ENCODE assay signal across 32 cellular contexts in the genomic region with DNA sequence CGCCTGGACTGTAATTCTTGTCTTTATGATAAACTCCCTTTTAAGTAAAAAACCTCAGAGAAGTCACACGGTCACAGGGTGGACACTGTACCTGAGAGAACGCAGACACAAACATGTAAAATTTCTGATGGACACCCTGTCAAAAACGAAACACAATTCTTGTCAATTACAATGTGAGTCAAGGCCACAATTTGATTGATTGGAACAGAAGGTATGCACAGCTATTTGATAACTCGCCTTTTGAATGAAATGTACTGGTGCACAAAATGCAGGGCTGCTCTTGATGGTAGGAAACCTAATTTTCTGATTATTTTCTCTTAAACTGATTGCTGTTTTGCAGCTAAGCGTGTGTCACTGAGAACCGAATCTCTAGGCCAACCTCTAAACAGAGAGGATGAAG. TPM values are rescaled to one million over a fixed set of nuclear protein-coding genes. Genes with fewer than 3 reads are reported as not detected.
"Had no signal": no experiment of that assay in that cellular context is flagged by ENCODE, and none has a peak within 500 bp of the region (broad histone marks: within the 10 kb centered on the region; RNA-seq: fewer than 3 reads in every experiment).

No MANE protein-coding gene starts in this region.

- H3K9me3 ChIP-seq: adrenal gland, ascending aorta, breast epithelium had no signal

- H3K27ac ChIP-seq: adrenal gland, ascending aorta, body of pancreas, brain microvascular endothelial cell, breast epithelium, cardiac muscle cell had no signal

- H3K4me3 ChIP-seq: adrenal gland, ascending aorta, body of pancreas, breast epithelium, cardiac muscle cell had no signal

- H3K27me3 ChIP-seq: adrenal gland, ascending aorta, body of pancreas, breast epithelium had no signal

- ATAC-seq: activated naive CD4-positive, alpha-beta T cell treated with anti-CD3 and anti-CD28 coated beads, Interleukin-2, amount 50 U/mL, for 72 hours; activated naive CD8-positive, alpha-beta T cell treated with anti-CD3 and anti-CD28 coated beads, Interleukin-2, amount 50 U/mL, for 24 hours; activated T-cell treated with anti-CD3 and anti-CD28 coated beads, Interleukin-2, amount 50 U/mL, for 4 hours; activated T-cell treated with anti-CD3 and anti-CD28 coated beads, Interleukin-2, amount 50 U/mL, for 72 hours; activated T-helper 17 cell treated with anti-CD3 and anti-CD28 coated beads, Interleukin-2, amount 50 U/mL, for 72 hours; body of pancreas had no signal

- DNase-seq: activated effector memory CD4-positive, alpha-beta T cell treated with anti-CD3 and anti-CD28 coated beads, Interleukin-2, amount 50 U/mL, for 16 hours; activated effector memory CD4-positive, alpha-beta T cell treated with Interleukin-2 at 50 U/mL for 16 hours; activated gamma-delta T cell; activated gamma-delta T cell treated with Interleukin-2 at 50 U/mL for 16 hours; activated naive CD4-positive, alpha-beta T cell; activated naive CD4-positive, alpha-beta T cell treated with anti-CD3 and anti-CD28 coated beads for 36 hours; activated naive CD4-positive, alpha-beta T cell treated with anti-CD3 and anti-CD28 coated beads, Interleukin-2, amount 10 ng/mL, durations not matched to agents 7 days and 5 days; activated naive CD4-positive, alpha-beta T cell treated with anti-CD3 and anti-CD28 coated beads, Interleukin-2, amount 50 U/mL, for 16 hours; activated naive CD4-positive, alpha-beta T cell treated with Interleukin-2 at 50 U/mL for 16 hours; activated naive CD8-positive, alpha-beta T cell treated with anti-CD3 and anti-CD28 coated beads for 36 hours; activated naive CD8-positive, alpha-beta T cell treated with anti-CD3 and anti-CD28 coated beads, Interleukin-2, amount 10 ng/mL, durations not matched to agents 7 days and 5 days; activated naive CD8-positive, alpha-beta T cell treated with anti-CD3 and anti-CD28 coated beads, Interleukin-2, amount 50 U/mL, for 24 hours; activated T-cell treated with anti-CD3 and anti-CD28 coated beads, Interleukin-2, amount 50 U/mL, for 1 hour; activated T-cell treated with anti-CD3 and anti-CD28 coated beads, Interleukin-2, amount 50 U/mL, for 24 hours; activated T-cell treated with anti-CD3 and anti-CD28 coated beads, Interleukin-2, amount 50 U/mL, for 4 hours; activated T-cell treated with anti-CD3 and anti-CD28 coated beads, Interleukin-2, amount 50 U/mL, for 48 hours; activated T-cell treated with anti-CD3 and anti-CD28 coated beads, Interleukin-2, amount 50 U/mL, for 72 hours; amniotic stem cell; amygdala; anterior cingulate cortex; aorta; body of pancreas; brain microvascular endothelial cell; caudate nucleus; central memory CD4-positive, alpha-beta T cell; cerebellar nuclear complex had no signal

- H3K36me3 ChIP-seq: adrenal gland, ascending aorta, brain microvascular endothelial cell, breast epithelium, cardiac muscle cell had no signal

- H3K4me1 ChIP-seq: adrenal gland, ascending aorta, body of pancreas, breast epithelium had no signal

RNA-seq across cellular contexts. Expression of a gene that starts 9.2 kb away (rescaled TPM):
- total RNA-seq: ascending aorta had no signal
